ENCODE assay signal across 11 cellular contexts in genomic region chr5:42894057-42894456, GRCh38.
DNase-seq lines count a peak whose midpoint lies in the region; ATAC-seq, FAIRE-seq and TF ChIP-seq lines count a peak whose summit lies in the region.
"Had no signal": no experiment of that assay in that cellular context is flagged by ENCODE, and none has a peak within 500 bp of the region (broad histone marks: within the 10 kb centered on the region; RNA-seq: fewer than 3 reads in every experiment).

No MANE protein-coding gene starts in this region.

- H3K27me3 ChIP-seq in A673 (replicated peaks; ENCODE audit: insufficient read depth, low read depth, low read length, poor library complexity) = no peaks in the 10 kb centered on the region
- no peaks in the 10 kb centered on the region for H3K27me3 ChIP-seq in K562 (ENCODE audit: control insufficient read depth in 2 of 2, insufficient read depth in 2 of 2, low read length in 2 of 2)

- in situ Hi-C loops in K562 (cut with MboI) = loop anchor here (25.0 kb wide), 1 partner anchor 307 kb away; no protein-coding TSS in a partner anchor

- intact Hi-C loops in A673 (cut with micrococcal nuclease; ENCODE audit: unreplicated experiment) (no loop called here), K562 (cut with micrococcal nuclease) (no loop called here)

- no peak for TF ChIP-seq EP300 in K562 (IDR thresholded peaks at IDR 0.05; ENCODE audit: low read length)

- H3K4me3 Mint-ChIP-seq in stimulated activated memory B cell treated with anti-CD40 and anti-IgM and Interleukin-4, amounts not matched to agents 10 μg/mL and 1 μg/mL and 100 μg/mL, for 72 hours = no peak overlapping the region

- H3K36me3 Mint-ChIP-seq in stimulated activated memory B cell treated with anti-CD40 and anti-IgM and Interleukin-4, amounts not matched to agents 10 μg/mL and 1 μg/mL and 100 μg/mL, for 72 hours = no peaks in the 10 kb centered on the region

- H3K9me3 ChIP-seq in A673 (ENCODE audit: low read depth, low read length, poor library complexity, severe bottlenecking) (no peaks in the 10 kb centered on the region), K562 (replicated peaks; ENCODE audit: control insufficient read depth, insufficient read depth, low read depth, low read length) (no peaks in the 10 kb centered on the region)

- no peaks in the 10 kb centered on the region for H4K20me1 ChIP-seq in K562 (replicated peaks; ENCODE audit: control insufficient read depth, insufficient read depth, low read length)

- H2AFZ ChIP-seq in K562 (ENCODE audit: low read depth, low read length) = peak overlapping the region; percentile 84

- H3K9me1 ChIP-seq in K562 (ENCODE audit: control insufficient read depth, insufficient read depth, low read length) = no peaks in the 10 kb centered on the region

- H3K4me2 ChIP-seq in K562 (ENCODE audit: insufficient read depth, low read length) = no peak overlapping the region
- H3K4me2 ChIP-seq: KMS-11 had no signal

- H3K27ac ChIP-seq in A673 (ENCODE audit: low read depth, low read length, poor library complexity, severe bottlenecking) = no peak overlapping the region
- no peak overlapping the region for H3K27ac ChIP-seq in K562 (ENCODE audit: extremely low read depth, low read depth, low read length)
- H3K27ac ChIP-seq: KMS-11 had no signal

- peaks cover 24% of the 10 kb centered on the region for H3K27me3 Mint-ChIP-seq in stimulated activated memory B cell treated with anti-CD40 and anti-IgM and Interleukin-4, amounts not matched to agents 10 μg/mL and 1 μg/mL and 100 μg/mL, for 72 hours

- FAIRE-seq in K562 (lab: Jason Lieb, UNC) = peak; percentile 42

- POLR2A ChIA-PET in A673 (lab: Charles Lee; ENCODE audit: low non-redundant PET) (no interaction called here), K562 (lab: Yijun Ruan, JAX) (interaction anchor here (0.8 to 1.1 kb wide), 4 partner anchors 50 to 312 kb away, joined by 3 to 4 read pairs (median 3); no protein-coding TSS in a partner anchor)

- 34% methylated on average over 20 of the region's 20 CpGs for WGBS in K562 (ENCODE audit: insufficient coverage, low coverage, missing lambda C conversion rate)

- no peak for TF ChIP-seq POLR2A in K562 (conservative IDR thresholded peaks at IDR 0.05)

- H3K27ac Mint-ChIP-seq in stimulated activated memory B cell treated with anti-CD40 and anti-IgM and Interleukin-4, amounts not matched to agents 10 μg/mL and 1 μg/mL and 100 μg/mL, for 72 hours = no peak overlapping the region

- TF ChIP-seq CTCF in A673 (conservative IDR thresholded peaks at IDR 0.05; ENCODE audit: low read depth, low read length) = peak; percentile 58
- TF ChIP-seq CTCF in HFF-Myc (IDR thresholded peaks at IDR 0.05; ENCODE audit: low read depth, low read length, missing control alignments) = peak; percentile 37
- peak; percentile 51 to 56 (median 55) for TF ChIP-seq CTCF in K562 (IDR thresholded peaks at IDR 0.05 in 2 of 3, conservative IDR thresholded peaks at IDR 0.05 in 1 of 3; ENCODE audit: insufficient read depth in 2 of 3, low read depth in 1 of 3, low read length in 3 of 3)

- no peaks in the 10 kb centered on the region for H3K4me1 Mint-ChIP-seq in stimulated activated memory B cell treated with anti-CD40 and anti-IgM and Interleukin-4, amounts not matched to agents 10 μg/mL and 1 μg/mL and 100 μg/mL, for 72 hours

- H3K4me1 ChIP-seq in A673 (ENCODE audit: insufficient read depth, low read length, poor library complexity, severe bottlenecking) (no peaks in the 10 kb centered on the region), K562 (replicated peaks in 1 of 2; ENCODE audit: control insufficient read depth in 2 of 2, insufficient read depth in 2 of 2, low read length in 2 of 2) (peaks cover 0 to 9% of the 10 kb centered on the region in 2 experiments; a peak in 2 of 5 replicates)

- no peak overlapping the region for H3K4me3 ChIP-seq in A673 (ENCODE audit: low read depth, low read length, poor library complexity, severe bottlenecking)
- no peak overlapping the region for H3K4me3 ChIP-seq in HFF-Myc (replicated peaks; ENCODE audit: low read depth, low read length)
- no peak overlapping the region for H3K4me3 ChIP-seq in K562

- H3K36me3 ChIP-seq in A673 (ENCODE audit: insufficient read depth, low read length, poor library complexity, severe bottlenecking) = no peaks in the 10 kb centered on the region
- H3K36me3 ChIP-seq in K562 (ENCODE audit: control insufficient read depth, insufficient read depth, low read length) = no peaks in the 10 kb centered on the region

- peak; percentile 69 for ATAC-seq in K562
- no peak for ATAC-seq in stimulated activated memory B cell treated with anti-CD40 and anti-IgM and Interleukin-4, amounts not matched to agents 10 μg/mL and 1 μg/mL and 100 μg/mL, for 72 hours

- no peaks in the 10 kb centered on the region for H3K9me3 Mint-ChIP-seq in stimulated activated memory B cell treated with anti-CD40 and anti-IgM and Interleukin-4, amounts not matched to agents 10 μg/mL and 1 μg/mL and 100 μg/mL, for 72 hours

- no peaks in the 10 kb centered on the region for H3K79me2 ChIP-seq in K562 (ENCODE audit: control insufficient read depth, insufficient read depth, low read length)

- CTCF ChIA-PET in A673 (lab: Charles Lee) = interaction anchor here (0.6 kb wide), 1 partner anchor 10 kb away, joined by 3 read pairs; no protein-coding TSS in a partner anchor
- CTCF ChIA-PET in K562 (lab: Yijun Ruan, JAX; ENCODE audit: low intra/inter-chr PET ratio) = interaction anchor here (0.6 kb wide), 1 partner anchor 201 kb away, joined by 3 read pairs; no protein-coding TSS in a partner anchor

- peak; percentile 37 for DNase-seq in A673 (ENCODE audit: low spot score)
- DNase-seq in HFF-Myc (ENCODE audit: extremely low read depth, low read depth) = no peak
- DNase-seq in K562 (ENCODE audit: extremely low read depth in 1 of 4, low spot score in 3 of 4) = peak in 1 of 4 experiments; percentile 48
- peak; percentile 68 for DNase-seq in iPS-NIHi7 (ENCODE audit: extremely low spot score)
- DNase-seq in NCI-H510A treated with DMSO at 0.1 percent for 48 hours (lab: John Stamatoyannopoulos, UW) = no peak
- no peak for DNase-seq in medulla oblongata (ENCODE audit: extremely low spot score)
- DNase-seq in glomerular visceral epithelial cell (ENCODE audit: extremely low spot score) = no peak
- DNase-seq: NCI-H526 treated with DMSO at 0.1 percent for 48 hours; stimulated activated naive CD4-positive, alpha-beta T cell treated with Interleukin-2 at 50 U/mL for 16 hours had no signal

- peak in 1 of 2 experiments; percentile 60; a peak in 2 of 4 replicates for TF ChIP-seq RAD21 in K562 (CRISPR knock-in tag; conservative IDR thresholded peaks at IDR 0.05 in 1 of 2, IDR thresholded peaks at IDR 0.05 in 1 of 2)

- H3K9ac ChIP-seq in K562 (ENCODE audit: insufficient read depth in 1 of 2, low read depth in 2 of 2, low read length in 2 of 2) = peak overlapping the region in 1 of 2 experiments; percentile 1; a peak in 1 of 4 replicates
- H3K9ac ChIP-seq: KMS-11 had no signal

- no TSS peak for BruUV-seq in A673 (replicated peaks; lab: Mats Ljungman, UMichigan)
- no TSS peak for BruUV-seq in K562 (replicated peaks; lab: Mats Ljungman, UMichigan)

TF ChIP-seq in K562, 482 proteins besides CTCF, POLR2A, EP300 and RAD21:
- TF ChIP-seq ELF1 (tag; IDR thresholded peaks at IDR 0.05) (0 out of 2 replicates have a peak, but pooled peaks have one; percentile 18), RCOR1 (IDR thresholded peaks at IDR 0.05; ENCODE audit: borderline replicate concordance in 1 of 2, low read depth in 2 of 2, low read length in 2 of 2) (no peak), MECOM (CRISPR knock-in tag; IDR thresholded peaks at IDR 0.05) (no peak), FOXA3 (CRISPR knock-in tag; conservative IDR thresholded peaks at IDR 0.05 in 1 of 2, IDR thresholded peaks at IDR 0.05 in 1 of 2) (no peak), SMC3 (conservative IDR thresholded peaks at IDR 0.05; ENCODE audit: insufficient read depth, low read depth, low read length) (0 out of 2 replicates have a peak, but pooled peaks have one; percentile 14), RFX5 (IDR thresholded peaks at IDR 0.05; ENCODE audit: low read depth, low read length) (no peak), ETV6 (IDR thresholded peaks at IDR 0.05; ENCODE audit: borderline replicate concordance in 1 of 2, low read depth in 2 of 2, low read length in 1 of 2) (0 out of 4 replicates have a peak, but pooled peaks of 1 of the 2 experiments have one; percentile 30), ETV6 (CRISPR knock-in tag; IDR thresholded peaks at IDR 0.05; ENCODE audit: borderline replicate concordance) (no peak), CXXC5 (CRISPR knock-in tag; IDR thresholded peaks at IDR 0.05) (0 out of 2 replicates have a peak, but pooled peaks have one; percentile 6), ETV1 (tag; conservative IDR thresholded peaks at IDR 0.05; ENCODE audit: low read depth) (0 out of 2 replicates have a peak, but pooled peaks have one; percentile 27), ZNF3 (CRISPR knock-in tag; IDR thresholded peaks at IDR 0.05) (no peak), ZBTB12 (CRISPR knock-in tag; IDR thresholded peaks at IDR 0.05) (no peak), SPI1 (IDR thresholded peaks at IDR 0.05; ENCODE audit: borderline replicate concordance, low read depth, low read length) (0 out of 2 replicates have a peak, but pooled peaks have one; percentile 32)
TF ChIP-seq in K562: peak in this region for 6.

Comparison
In these comparisons a context has a peak if more than half of its experiments do, and no peak if none do; other contexts are left out.
1. DNase-seq: peak in A673 (single experiment) and iPS-NIHi7 (single experiment); none in HFF-Myc (single experiment), NCI-H510A treated with DMSO at 0.1 percent for 48 hours (single experiment), medulla oblongata (single experiment) and glomerular visceral epithelial cell (single experiment).
2. Peak in every context shown above with its lines, with median percentiles within 50 percentile points of each other: CTCF ChIP-seq.